In genomic region chr19:41564515-41565383, GRCh38 we compare ENCODE assay signal across 10 cellular contexts. TPM values are rescaled to one million over a fixed set of nuclear protein-coding genes. Genes with fewer than 3 reads are reported as not detected.
DNase-seq lines count a peak whose midpoint lies in the region; ATAC-seq and TF ChIP-seq lines count a peak whose summit lies in the region.
"Had no signal": no experiment of that assay in that cellular context is flagged by ENCODE, and none has a peak within 500 bp of the region (broad histone marks: within the 10 kb centered on the region; RNA-seq: fewer than 3 reads in every experiment).

No MANE protein-coding gene starts in this region.

- H3K4me1 Mint-ChIP-seq in endodermal cell: peaks cover 6% of the 10 kb centered on the region
- H3K4me1 Mint-ChIP-seq in nephron progenitor cell: no peaks in the 10 kb centered on the region

- peak overlapping the region; percentile 17 for H3K4me3 ChIP-seq in endodermal cell (ENCODE audit: low read length)

- no peaks in the 10 kb centered on the region for H3K4me1 ChIP-seq in endodermal cell (ENCODE audit: control insufficient read depth, insufficient read depth, low read length)

- H3K27ac Mint-ChIP-seq in endodermal cell (no peak overlapping the region), nephron progenitor cell (no peak overlapping the region)

- peak; percentile 41 for DNase-seq in Daoy (ENCODE audit: low read depth)
- peak; percentile 48 for DNase-seq in NCI-H2227 treated with DMSO at 0.1 percent for 48 hours (lab: John Stamatoyannopoulos, UW)
- DNase-seq in endodermal cell: peak; percentile 75
- DNase-seq in nephron progenitor cell: no peak
- no peak for DNase-seq in SIG-M5 treated with dmso at 0.1 percent for 504 hours (lab: John Stamatoyannopoulos, UW; ENCODE audit: unreplicated experiment)
- no peak for DNase-seq in SHP77 (lab: John Stamatoyannopoulos, UW)
- DNase-seq in NCI-H510A treated with DMSO at 0.1 percent for 48 hours (lab: John Stamatoyannopoulos, UW): no peak
- DNase-seq: NCI-H1417 treated with DMSO at 0.1 percent for 48 hours, SIG-M5 had no signal

- H3K9me3 Mint-ChIP-seq in endodermal cell (no peaks in the 10 kb centered on the region), nephron progenitor cell (peaks cover 18% of the 10 kb centered on the region)

- H3K36me3 Mint-ChIP-seq in endodermal cell (ENCODE audit: low read depth): no peaks in the 10 kb centered on the region
- H3K36me3 Mint-ChIP-seq in nephron progenitor cell (ENCODE audit: low read depth): no peaks in the 10 kb centered on the region

- H3K27me3 ChIP-seq in endodermal cell (ENCODE audit: control insufficient read depth, insufficient read depth, low read length, poor library complexity, severe bottlenecking): peaks cover 80% of the 10 kb centered on the region

- H3K36me3 ChIP-seq in endodermal cell (ENCODE audit: control insufficient read depth, insufficient read depth, low read length): no peaks in the 10 kb centered on the region

- no peak overlapping the region for H3K27ac ChIP-seq in endodermal cell (ENCODE audit: low read depth, low read length)

- H3K4me3 Mint-ChIP-seq in endodermal cell (peak overlapping the region; percentile 41), nephron progenitor cell (peak overlapping the region; percentile 20)

- no peak for ATAC-seq in HG03469 (IDR thresholded peaks at IDR 0.05; ENCODE audit: unreplicated experiment)

- no peak overlapping the region for H3K9ac ChIP-seq in endodermal cell (ENCODE audit: extremely low read depth, low read length, poor library complexity, severe bottlenecking)

- no peaks in the 10 kb centered on the region for H3K9me3 ChIP-seq in endodermal cell (ENCODE audit: control insufficient read depth, low read length)

- peaks cover 91% of the 10 kb centered on the region for H3K27me3 Mint-ChIP-seq in endodermal cell (ENCODE audit: insufficient read depth)
- H3K27me3 Mint-ChIP-seq in nephron progenitor cell (ENCODE audit: low read depth, poor library complexity): peaks cover 42% of the 10 kb centered on the region

- TF ChIP-seq CTCF in endodermal cell (conservative IDR thresholded peaks at IDR 0.05) (peak; percentile 18), nephron progenitor cell (IDR thresholded peaks at IDR 0.05) (no peak)

- WGBS in endodermal cell (ENCODE audit: insufficient coverage in 1 of 2, insufficient read length in 1 of 2), 2 experiments: 5 to 6% methylated on average over 20 to 59 of the region's 59 CpGs

RNA-seq across cellular contexts. Expression of gene CEACAM21, which starts 11.2 kb away (rescaled TPM):
- 0.12 TPM in 1 of 2 replicates, not detected in the other for total RNA-seq in Daoy (2014; rRNA removed; shearing (Covaris generic))
- under 1 TPM; 0.44 to 0.51 TPM for total RNA-seq in endodermal cell
- polyA plus RNA-seq in endodermal cell (2013, experiment 1 of 2): 0.14 TPM
- polyA plus RNA-seq in endodermal cell (2013, experiment 2 of 2): not detected

Comparison
In these comparisons a context has a peak if more than half of its experiments do, and no peak if none do; other contexts are left out.
1. DNase-seq: peak in Daoy (single experiment), NCI-H2227 treated with DMSO at 0.1 percent for 48 hours (single experiment) and endodermal cell (single experiment); none in nephron progenitor cell (single experiment), SIG-M5 treated with dmso at 0.1 percent for 504 hours (single experiment), SHP77 (0 of 2) and NCI-H510A treated with DMSO at 0.1 percent for 48 hours (single experiment).